In genomic region chr3:185276415-185276814, GRCh38 we compare ENCODE assay signal across 10 cellular contexts.
"Had no signal": no experiment of that assay in that cellular context is flagged by ENCODE, and none has a peak within 500 bp of the region (broad histone marks: within the 10 kb centered on the region; RNA-seq: fewer than 3 reads in every experiment).

No MANE protein-coding gene starts in this region.

- FAIRE-seq: H1 had no signal

- H3K4me3 Mint-ChIP-seq: GM23338, H9, HFFc6 had no signal

- H3K4me1 Mint-ChIP-seq: GM23338 had no signal

- ATAC-seq: GM23338, HCT116 had no signal

- H3K27ac ChIP-seq: GM23248 had no signal

- DNase-seq: GM23248, GOT3, H7, H9, HCEC 1CT, HFFc6 had no signal

- H3K9me3 Mint-ChIP-seq: GM23338, HFFc6 had no signal

- H3K4me2 ChIP-seq: GM23338 had no signal

- H3K9ac ChIP-seq: GM23248 had no signal

- H3K27ac Mint-ChIP-seq: GM23338, H9, HFFc6 had no signal

- H3K9me3 ChIP-seq: HAP-1 had no signal

- H3K4me3 ChIP-seq: GM23248, GM23338, HAP-1 had no signal

- H3K36me3 ChIP-seq: HAP-1 had no signal

- H2AFZ ChIP-seq: GM23248, GM23338 had no signal
